Comparison of ENCODE assay signal across 2 cellular contexts in genomic region chr7:30528779-30529178, GRCh38.
A peak's percentile ranks its signal among the peaks of the same experiment; 100 is the strongest.
TF ChIP-seq lines count a peak whose summit lies in the region.

No MANE protein-coding gene starts in this region.

TF ChIP-seq in HEK293, 187 proteins besides CTCF, POLR2A, EP300 and RAD21:
- TF ChIP-seq KLF10 (tag by site-specific recombination; IDR thresholded peaks at IDR 0.05), result no peak
- no peak for TF ChIP-seq ZNF639 (tag by site-specific recombination; IDR thresholded peaks at IDR 0.05)
- TF ChIP-seq ZNF830 (tag by site-specific recombination; IDR thresholded peaks at IDR 0.05; ENCODE audit: low read depth), result no peak
- TF ChIP-seq PRDM6 (tag by site-specific recombination; IDR thresholded peaks at IDR 0.05), result no peak
- TF ChIP-seq ZNF366 (tag by site-specific recombination; conservative IDR thresholded peaks at IDR 0.05), result peak; percentile 90
- TF ChIP-seq ZNF394 (tag by site-specific recombination; IDR thresholded peaks at IDR 0.05; ENCODE audit: borderline replicate concordance), result no peak
- TF ChIP-seq SETDB1 (IDR thresholded peaks at IDR 0.05; ENCODE audit: insufficient read length, low read length), result no peak
- TF ChIP-seq ZSCAN30 (tag by site-specific recombination; IDR thresholded peaks at IDR 0.05), result no peak
- TF ChIP-seq PRDM1 (tag by site-specific recombination; IDR thresholded peaks at IDR 0.05), result peak; percentile 99
- no peak for TF ChIP-seq YY2 (tag by site-specific recombination; IDR thresholded peaks at IDR 0.05)
- no peak for TF ChIP-seq ZNF324 (tag by site-specific recombination; IDR thresholded peaks at IDR 0.05)
TF ChIP-seq in HEK293: peak in this region for 2.

TF ChIP-seq in K562, 482 proteins besides CTCF, POLR2A, EP300 and RAD21:
- TF ChIP-seq ZBTB26 (CRISPR knock-in tag; IDR thresholded peaks at IDR 0.05), result 0 out of 2 replicates have a peak, but pooled peaks have one; percentile 50
- peak; percentile 86 for TF ChIP-seq ZNF512 (tag; IDR thresholded peaks at IDR 0.05)
- 0 out of 2 replicates have a peak, but pooled peaks have one; percentile 49 for TF ChIP-seq ZBTB5 (IDR thresholded peaks at IDR 0.05)
- no peak for TF ChIP-seq SREBF2 (CRISPR knock-in tag; IDR thresholded peaks at IDR 0.05)
- TF ChIP-seq PCBP2 (IDR thresholded peaks at IDR 0.05; ENCODE audit: low read depth, low read length, poor library complexity, severe bottlenecking), result peak; percentile 21
- no peak for TF ChIP-seq KLF6 (CRISPR knock-in tag; IDR thresholded peaks at IDR 0.05; ENCODE audit: borderline replicate concordance)
- TF ChIP-seq SREBF1 (IDR thresholded peaks at IDR 0.05; ENCODE audit: borderline replicate concordance, low read depth, low read length), result no peak
